1 cellular context compared by ENCODE assay signal in the genomic region with DNA sequence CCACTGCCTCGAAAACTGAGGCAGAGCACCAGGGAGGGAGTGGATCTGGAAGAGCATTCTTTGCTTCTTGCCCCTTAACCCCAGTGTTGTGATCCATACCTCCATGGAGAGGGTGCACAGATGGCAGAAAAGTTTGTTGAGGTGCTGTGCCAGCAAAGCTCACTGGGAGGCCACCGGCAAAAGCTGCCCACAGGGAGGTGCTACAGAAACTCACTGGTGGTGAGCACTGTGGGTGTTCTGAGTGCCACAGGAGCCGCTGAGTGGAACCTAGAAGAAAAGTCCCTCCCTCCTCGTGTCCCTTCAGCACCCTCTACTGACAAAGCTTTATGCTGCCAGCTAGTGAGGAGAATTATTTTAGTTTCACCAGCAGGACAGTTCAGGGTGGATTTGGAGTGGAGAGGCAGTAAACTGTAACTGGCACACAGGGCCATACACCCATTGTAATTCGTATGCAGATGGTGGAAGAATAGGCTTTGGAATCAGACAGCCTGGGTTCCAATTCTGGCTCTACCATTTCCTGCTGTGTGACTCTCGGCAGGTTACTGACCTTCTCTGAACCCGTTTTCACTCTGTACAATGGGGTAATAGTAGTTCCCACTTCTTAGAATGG.
A peak's percentile ranks its signal among the peaks of the same experiment; 100 is the strongest.
TF ChIP-seq lines count a peak whose summit lies in the region.

No MANE protein-coding gene starts in this region.

TF ChIP-seq in HepG2, 621 proteins besides CTCF, POLR2A, EP300 and RAD21 (continued from another document and continues in another):
- TF ChIP-seq, protein P1, sequence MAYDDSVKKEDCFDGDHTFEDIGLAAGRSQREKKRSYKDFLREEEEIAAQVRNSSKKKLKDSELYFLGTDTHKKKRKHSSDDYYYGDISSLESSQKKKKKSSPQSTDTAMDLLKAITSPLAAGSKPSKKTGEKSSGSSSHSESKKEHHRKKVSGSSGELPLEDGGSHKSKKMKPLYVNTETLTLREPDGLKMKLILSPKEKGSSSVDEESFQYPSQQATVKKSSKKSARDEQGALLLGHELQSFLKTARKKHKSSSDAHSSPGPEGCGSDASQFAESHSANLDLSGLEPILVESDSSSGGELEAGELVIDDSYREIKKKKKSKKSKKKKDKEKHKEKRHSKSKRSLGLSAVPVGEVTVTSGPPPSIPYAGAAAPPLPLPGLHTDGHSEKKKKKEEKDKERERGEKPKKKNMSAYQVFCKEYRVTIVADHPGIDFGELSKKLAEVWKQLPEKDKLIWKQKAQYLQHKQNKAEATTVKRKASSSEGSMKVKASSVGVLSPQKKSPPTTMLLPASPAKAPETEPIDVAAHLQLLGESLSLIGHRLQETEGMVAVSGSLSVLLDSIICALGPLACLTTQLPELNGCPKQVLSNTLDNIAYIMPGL (CRISPR knock-in tag; IDR thresholded peaks at IDR 0.05; ENCODE audit: borderline replicate concordance in 1 of 2, low read depth in 1 of 2): peak in 1 of 2 experiments; percentile 32; a peak in 1 of 4 replicates
- TF ChIP-seq, protein P2, sequence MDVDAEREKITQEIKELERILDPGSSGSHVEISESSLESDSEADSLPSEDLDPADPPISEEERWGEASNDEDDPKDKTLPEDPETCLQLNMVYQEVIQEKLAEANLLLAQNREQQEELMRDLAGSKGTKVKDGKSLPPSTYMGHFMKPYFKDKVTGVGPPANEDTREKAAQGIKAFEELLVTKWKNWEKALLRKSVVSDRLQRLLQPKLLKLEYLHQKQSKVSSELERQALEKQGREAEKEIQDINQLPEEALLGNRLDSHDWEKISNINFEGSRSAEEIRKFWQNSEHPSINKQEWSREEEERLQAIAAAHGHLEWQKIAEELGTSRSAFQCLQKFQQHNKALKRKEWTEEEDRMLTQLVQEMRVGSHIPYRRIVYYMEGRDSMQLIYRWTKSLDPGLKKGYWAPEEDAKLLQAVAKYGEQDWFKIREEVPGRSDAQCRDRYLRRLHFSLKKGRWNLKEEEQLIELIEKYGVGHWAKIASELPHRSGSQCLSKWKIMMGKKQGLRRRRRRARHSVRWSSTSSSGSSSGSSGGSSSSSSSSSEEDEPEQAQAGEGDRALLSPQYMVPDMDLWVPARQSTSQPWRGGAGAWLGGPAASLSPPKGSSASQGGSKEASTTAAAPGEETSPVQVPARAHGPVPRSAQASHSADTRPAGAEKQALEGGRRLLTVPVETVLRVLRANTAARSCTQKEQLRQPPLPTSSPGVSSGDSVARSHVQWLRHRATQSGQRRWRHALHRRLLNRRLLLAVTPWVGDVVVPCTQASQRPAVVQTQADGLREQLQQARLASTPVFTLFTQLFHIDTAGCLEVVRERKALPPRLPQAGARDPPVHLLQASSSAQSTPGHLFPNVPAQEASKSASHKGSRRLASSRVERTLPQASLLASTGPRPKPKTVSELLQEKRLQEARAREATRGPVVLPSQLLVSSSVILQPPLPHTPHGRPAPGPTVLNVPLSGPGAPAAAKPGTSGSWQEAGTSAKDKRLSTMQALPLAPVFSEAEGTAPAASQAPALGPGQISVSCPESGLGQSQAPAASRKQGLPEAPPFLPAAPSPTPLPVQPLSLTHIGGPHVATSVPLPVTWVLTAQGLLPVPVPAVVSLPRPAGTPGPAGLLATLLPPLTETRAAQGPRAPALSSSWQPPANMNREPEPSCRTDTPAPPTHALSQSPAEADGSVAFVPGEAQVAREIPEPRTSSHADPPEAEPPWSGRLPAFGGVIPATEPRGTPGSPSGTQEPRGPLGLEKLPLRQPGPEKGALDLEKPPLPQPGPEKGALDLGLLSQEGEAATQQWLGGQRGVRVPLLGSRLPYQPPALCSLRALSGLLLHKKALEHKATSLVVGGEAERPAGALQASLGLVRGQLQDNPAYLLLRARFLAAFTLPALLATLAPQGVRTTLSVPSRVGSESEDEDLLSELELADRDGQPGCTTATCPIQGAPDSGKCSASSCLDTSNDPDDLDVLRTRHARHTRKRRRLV (CRISPR knock-in tag; IDR thresholded peaks at IDR 0.05): no peak
- TF ChIP-seq MTF1 (CRISPR knock-in tag; IDR thresholded peaks at IDR 0.05) (no peak), MED8 (CRISPR knock-in tag; IDR thresholded peaks at IDR 0.05; ENCODE audit: insufficient replicate concordance) (no peak), ZBTB49 (CRISPR knock-in tag; IDR thresholded peaks at IDR 0.05; ENCODE audit: borderline replicate concordance) (no peak), MIXL1 (CRISPR knock-in tag; IDR thresholded peaks at IDR 0.05) (no peak), TOPORS (CRISPR knock-in tag; IDR thresholded peaks at IDR 0.05) (no peak), IKZF5 (CRISPR knock-in tag; IDR thresholded peaks at IDR 0.05) (no peak), ARNT (IDR thresholded peaks at IDR 0.05) (no peak), XBP1 (CRISPR knock-in tag; IDR thresholded peaks at IDR 0.05) (no peak), ZNF124 (CRISPR knock-in tag; IDR thresholded peaks at IDR 0.05) (no peak), ZNF549 (CRISPR knock-in tag; IDR thresholded peaks at IDR 0.05) (no peak), MBNL3 (CRISPR knock-in tag; conservative IDR thresholded peaks at IDR 0.05) (no peak), KDM4B (CRISPR knock-in tag; IDR thresholded peaks at IDR 0.05) (no peak), SUZ12 (IDR thresholded peaks at IDR 0.05; ENCODE audit: low read depth, low read length) (no peak), ZNF224 (CRISPR knock-in tag; IDR thresholded peaks at IDR 0.05) (no peak), DNMT1 (CRISPR knock-in tag; IDR thresholded peaks at IDR 0.05) (0 out of 2 replicates have a peak, but pooled peaks have one; percentile 38), IRF9 (CRISPR knock-in tag; IDR thresholded peaks at IDR 0.05; ENCODE audit: borderline replicate concordance) (no peak), WIZ (CRISPR knock-in tag; IDR thresholded peaks at IDR 0.05) (no peak), ZMAT3 (CRISPR knock-in tag; conservative IDR thresholded peaks at IDR 0.05) (no peak), ZNF616 (CRISPR knock-in tag; IDR thresholded peaks at IDR 0.05; ENCODE audit: low read depth) (no peak), KDM3A (CRISPR knock-in tag; IDR thresholded peaks at IDR 0.05; ENCODE audit: low read depth) (0 out of 2 replicates have a peak, but pooled peaks have one; percentile 56), ZBTB43 (CRISPR knock-in tag; conservative IDR thresholded peaks at IDR 0.05) (no peak), PHF20 (CRISPR knock-in tag; IDR thresholded peaks at IDR 0.05) (no peak), RELA (CRISPR knock-in tag; IDR thresholded peaks at IDR 0.05) (no peak), ZFP62 (CRISPR knock-in tag; IDR thresholded peaks at IDR 0.05) (no peak), NR2C2 (CRISPR knock-in tag; IDR thresholded peaks at IDR 0.05; ENCODE audit: borderline replicate concordance) (no peak), FOXA1 (IDR thresholded peaks at IDR 0.05) (no peak), FOXA1 (CRISPR knock-in tag; IDR thresholded peaks at IDR 0.05) (no peak), NFE2L2 (IDR thresholded peaks at IDR 0.05; ENCODE audit: low read length) (no peak), BRF2 (CRISPR knock-in tag; IDR thresholded peaks at IDR 0.05) (no peak)
- TF ChIP-seq, protein P3, sequence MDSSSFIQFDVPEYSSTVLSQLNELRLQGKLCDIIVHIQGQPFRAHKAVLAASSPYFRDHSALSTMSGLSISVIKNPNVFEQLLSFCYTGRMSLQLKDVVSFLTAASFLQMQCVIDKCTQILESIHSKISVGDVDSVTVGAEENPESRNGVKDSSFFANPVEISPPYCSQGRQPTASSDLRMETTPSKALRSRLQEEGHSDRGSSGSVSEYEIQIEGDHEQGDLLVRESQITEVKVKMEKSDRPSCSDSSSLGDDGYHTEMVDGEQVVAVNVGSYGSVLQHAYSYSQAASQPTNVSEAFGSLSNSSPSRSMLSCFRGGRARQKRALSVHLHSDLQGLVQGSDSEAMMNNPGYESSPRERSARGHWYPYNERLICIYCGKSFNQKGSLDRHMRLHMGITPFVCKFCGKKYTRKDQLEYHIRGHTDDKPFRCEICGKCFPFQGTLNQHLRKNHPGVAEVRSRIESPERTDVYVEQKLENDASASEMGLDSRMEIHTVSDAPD (CRISPR knock-in tag; IDR thresholded peaks at IDR 0.05): no peak
- TF ChIP-seq, protein P4, sequence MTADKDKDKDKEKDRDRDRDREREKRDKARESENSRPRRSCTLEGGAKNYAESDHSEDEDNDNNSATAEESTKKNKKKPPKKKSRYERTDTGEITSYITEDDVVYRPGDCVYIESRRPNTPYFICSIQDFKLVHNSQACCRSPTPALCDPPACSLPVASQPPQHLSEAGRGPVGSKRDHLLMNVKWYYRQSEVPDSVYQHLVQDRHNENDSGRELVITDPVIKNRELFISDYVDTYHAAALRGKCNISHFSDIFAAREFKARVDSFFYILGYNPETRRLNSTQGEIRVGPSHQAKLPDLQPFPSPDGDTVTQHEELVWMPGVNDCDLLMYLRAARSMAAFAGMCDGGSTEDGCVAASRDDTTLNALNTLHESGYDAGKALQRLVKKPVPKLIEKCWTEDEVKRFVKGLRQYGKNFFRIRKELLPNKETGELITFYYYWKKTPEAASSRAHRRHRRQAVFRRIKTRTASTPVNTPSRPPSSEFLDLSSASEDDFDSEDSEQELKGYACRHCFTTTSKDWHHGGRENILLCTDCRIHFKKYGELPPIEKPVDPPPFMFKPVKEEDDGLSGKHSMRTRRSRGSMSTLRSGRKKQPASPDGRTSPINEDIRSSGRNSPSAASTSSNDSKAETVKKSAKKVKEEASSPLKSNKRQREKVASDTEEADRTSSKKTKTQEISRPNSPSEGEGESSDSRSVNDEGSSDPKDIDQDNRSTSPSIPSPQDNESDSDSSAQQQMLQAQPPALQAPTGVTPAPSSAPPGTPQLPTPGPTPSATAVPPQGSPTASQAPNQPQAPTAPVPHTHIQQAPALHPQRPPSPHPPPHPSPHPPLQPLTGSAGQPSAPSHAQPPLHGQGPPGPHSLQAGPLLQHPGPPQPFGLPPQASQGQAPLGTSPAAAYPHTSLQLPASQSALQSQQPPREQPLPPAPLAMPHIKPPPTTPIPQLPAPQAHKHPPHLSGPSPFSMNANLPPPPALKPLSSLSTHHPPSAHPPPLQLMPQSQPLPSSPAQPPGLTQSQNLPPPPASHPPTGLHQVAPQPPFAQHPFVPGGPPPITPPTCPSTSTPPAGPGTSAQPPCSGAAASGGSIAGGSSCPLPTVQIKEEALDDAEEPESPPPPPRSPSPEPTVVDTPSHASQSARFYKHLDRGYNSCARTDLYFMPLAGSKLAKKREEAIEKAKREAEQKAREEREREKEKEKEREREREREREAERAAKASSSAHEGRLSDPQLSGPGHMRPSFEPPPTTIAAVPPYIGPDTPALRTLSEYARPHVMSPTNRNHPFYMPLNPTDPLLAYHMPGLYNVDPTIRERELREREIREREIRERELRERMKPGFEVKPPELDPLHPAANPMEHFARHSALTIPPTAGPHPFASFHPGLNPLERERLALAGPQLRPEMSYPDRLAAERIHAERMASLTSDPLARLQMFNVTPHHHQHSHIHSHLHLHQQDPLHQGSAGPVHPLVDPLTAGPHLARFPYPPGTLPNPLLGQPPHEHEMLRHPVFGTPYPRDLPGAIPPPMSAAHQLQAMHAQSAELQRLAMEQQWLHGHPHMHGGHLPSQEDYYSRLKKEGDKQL (CRISPR knock-in tag; IDR thresholded peaks at IDR 0.05; ENCODE audit: low read depth): no peak
- TF ChIP-seq, protein P5, sequence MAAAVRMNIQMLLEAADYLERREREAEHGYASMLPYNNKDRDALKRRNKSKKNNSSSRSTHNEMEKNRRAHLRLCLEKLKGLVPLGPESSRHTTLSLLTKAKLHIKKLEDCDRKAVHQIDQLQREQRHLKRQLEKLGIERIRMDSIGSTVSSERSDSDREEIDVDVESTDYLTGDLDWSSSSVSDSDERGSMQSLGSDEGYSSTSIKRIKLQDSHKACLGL (CRISPR knock-in tag; IDR thresholded peaks at IDR 0.05): no peak
